Comparison of ENCODE assay signal across 20 cellular contexts in genomic region chr16:88719267-88719932, GRCh38. TPM values are rescaled to one million over a fixed set of nuclear protein-coding genes. Genes with fewer than 3 reads are reported as not detected.
DNase-seq lines count a peak whose midpoint lies in the region; ATAC-seq, FAIRE-seq and TF ChIP-seq lines count a peak whose summit lies in the region.
"Had no signal": no experiment of that assay in that cellular context is flagged by ENCODE, and none has a peak within 500 bp of the region (broad histone marks: within the 10 kb centered on the region; RNA-seq: fewer than 3 reads in every experiment).

No MANE protein-coding gene starts in this region.

- H3K79me2 ChIP-seq in K562 (ENCODE audit: control insufficient read depth, insufficient read depth, low read length) (no peaks in the 10 kb centered on the region; the same call in 2 of the 3 replicates), hepatocyte (no peaks in the 10 kb centered on the region)
- H3K79me2 ChIP-seq: parathyroid adenoma had no signal

- TF ChIP-seq POLR2A in K562 (conservative IDR thresholded peaks at IDR 0.05), result 0 out of 2 replicates have a peak, but pooled peaks have one; percentile 33

- peaks cover 100% of the 10 kb centered on the region for H3K36me3 ChIP-seq in K562 (ENCODE audit: control insufficient read depth, insufficient read depth, low read length)
- H3K36me3 ChIP-seq in rectal smooth muscle tissue (ENCODE audit: control insufficient read depth, insufficient read depth, low read length), result peaks cover 69% of the 10 kb centered on the region
- H3K36me3 ChIP-seq in hepatocyte (replicated peaks; ENCODE audit: insufficient read depth, low read depth), result no peaks in the 10 kb centered on the region

- H3K4me2 ChIP-seq in K562 (ENCODE audit: insufficient read depth, low read length), result no peak overlapping the region
- no peak overlapping the region for H3K4me2 ChIP-seq in hepatocyte
- H3K4me2 ChIP-seq: GM23338 had no signal

- CTCF ChIA-PET in K562 (lab: Yijun Ruan, JAX; ENCODE audit: low intra/inter-chr PET ratio), result no interaction called here

- TF ChIP-seq CTCF in K562 (IDR thresholded peaks at IDR 0.05 in 2 of 3, conservative IDR thresholded peaks at IDR 0.05 in 1 of 3; ENCODE audit: insufficient read depth in 2 of 3, low read depth in 1 of 3, low read length in 3 of 3), result no peak
- no peak for TF ChIP-seq CTCF in hepatocyte (IDR thresholded peaks at IDR 0.05; ENCODE audit: poor library complexity)

- no peak overlapping the region for H3K4me3 ChIP-seq in K562
- no peak overlapping the region for H3K4me3 ChIP-seq in right cardiac atrium (ENCODE audit: low read length)
- H3K4me3 ChIP-seq in rectal smooth muscle tissue (ENCODE audit: low read length), result no peak overlapping the region
- no peak overlapping the region for H3K4me3 ChIP-seq in hepatocyte
- H3K4me3 ChIP-seq: ascending aorta, GM23338, mucosa of descending colon had no signal

- H3K27ac ChIP-seq in K562 (ENCODE audit: extremely low read depth, low read depth, low read length) (no peak overlapping the region), right cardiac atrium (ENCODE audit: low read length) (no peak overlapping the region), rectal smooth muscle tissue (ENCODE audit: low read depth, low read length) (peak overlapping the region; percentile 71), hepatocyte (no peak overlapping the region)
- H3K27ac ChIP-seq: ascending aorta, parathyroid adenoma had no signal

- intact Hi-C loops in K562 (cut with micrococcal nuclease), result no loop called here
- intact Hi-C loops in right cardiac atrium (cut with DNase I), result no loop called here

- no peaks in the 10 kb centered on the region for H3K9me2 ChIP-seq in hepatocyte (replicated peaks; ENCODE audit: insufficient read depth)

- no peak for ATAC-seq in K562
- ATAC-seq in right cardiac atrium, result peak; percentile 22 to 48
- ATAC-seq: GM23338, mucosa of descending colon, T-cell had no signal

- H3K9ac ChIP-seq in K562 (ENCODE audit: insufficient read depth in 1 of 2, low read depth in 2 of 2, low read length in 2 of 2), result peak overlapping the region in 1 of 2 experiments; percentile 50; a peak in 1 of 4 replicates
- no peak overlapping the region for H3K9ac ChIP-seq in rectal smooth muscle tissue (ENCODE audit: low read length)
- H3K9ac ChIP-seq: parathyroid adenoma had no signal

- whole genome bisulfite sequencing in K562 (ENCODE audit: insufficient coverage, low coverage, missing lambda C conversion rate), result 96% methylated on average over 29 of the region's 29 CpGs
- WGBS in right cardiac atrium, result 83% methylated on average over 29 of the region's 29 CpGs
- 94% methylated on average over 22 of the region's 29 CpGs for WGBS in hepatocyte (ENCODE audit: low lambda C conversion rate, missing lambda C conversion rate)

- H3K4me1 ChIP-seq in K562 (replicated peaks in 1 of 2; ENCODE audit: control insufficient read depth in 2 of 2, insufficient read depth in 2 of 2, low read length in 2 of 2) (peaks cover 0 to 49% of the 10 kb centered on the region in 2 experiments; a peak in 1 of 5 replicates), right cardiac atrium (ENCODE audit: control insufficient read depth, insufficient read depth, low read length) (no peaks in the 10 kb centered on the region), rectal smooth muscle tissue (ENCODE audit: control insufficient read depth, insufficient read depth, low read length) (peaks cover 6% of the 10 kb centered on the region), hepatocyte (ENCODE audit: insufficient read depth) (no peaks in the 10 kb centered on the region)
- H3K4me1 ChIP-seq: ascending aorta, parathyroid adenoma had no signal

- no peak for FAIRE-seq in K562 (lab: Jason Lieb, UNC)

- H3K9me1 ChIP-seq in K562 (ENCODE audit: control insufficient read depth, insufficient read depth, low read length), result peaks cover 3% of the 10 kb centered on the region

- H4K20me1 ChIP-seq in K562 (replicated peaks; ENCODE audit: control insufficient read depth, insufficient read depth, low read length) (no peaks in the 10 kb centered on the region), hepatocyte (ENCODE audit: insufficient read depth, poor library complexity, severe bottlenecking) (no peaks in the 10 kb centered on the region)

- DNase-seq in G401 (ENCODE audit: low spot score) (peak; percentile 27), K562 (ENCODE audit: extremely low read depth in 1 of 4, low spot score in 3 of 4) (no peak), right cardiac atrium (peak in 2 of 3 donors; percentile 79 to 82), hepatocyte (ENCODE audit: low spot score) (no peak), dermis blood vessel endothelial cell (no peak), NK-92 (lab: John Stamatoyannopoulos, UW; ENCODE audit: unreplicated experiment) (no peak), ACHN (no peak)
- DNase-seq: activated gamma-delta T cell; COR-L47; cortex of kidney; mucosa of descending colon; NCI-H1105 treated with DMSO at 0.1 percent for 48 hours; RPMI8226; stimulated activated CD4-positive, alpha-beta T cell treated with anti-CD3 and anti-CD28 coated beads, Interleukin-12 subunit alpha, Interleukin-12 subunit beta, amount 100 ng/mL, for 4 hours; stimulated activated naive CD4-positive, alpha-beta T cell treated with Interleukin-2 at 50 U/mL for 16 hours; T-cell had no signal

- H3K9me3 ChIP-seq in K562 (replicated peaks; ENCODE audit: control insufficient read depth, insufficient read depth, low read depth, low read length), result 0 out of 2 replicates have a peak, but pooled peaks cover 2% of the 10 kb centered on the region
- no peaks in the 10 kb centered on the region for H3K9me3 ChIP-seq in right cardiac atrium (ENCODE audit: control insufficient read depth, low read length)
- no peaks in the 10 kb centered on the region for H3K9me3 ChIP-seq in hepatocyte (ENCODE audit: low read depth)
- H3K9me3 ChIP-seq: ascending aorta, mucosa of descending colon had no signal

- H2AFZ ChIP-seq in K562 (ENCODE audit: low read depth, low read length) (no peak overlapping the region), hepatocyte (no peak overlapping the region)
- H2AFZ ChIP-seq: GM23338, parathyroid adenoma had no signal

- POLR2A ChIA-PET in K562 (lab: Yijun Ruan, JAX), result interaction anchor here (1.3 kb wide), 1 partner anchor 18 kb away, joined by 3 read pairs; no protein-coding TSS in a partner anchor

- TF ChIP-seq EP300 in K562 (IDR thresholded peaks at IDR 0.05; ENCODE audit: low read length), result no peak

- H3K27me3 ChIP-seq in K562 (ENCODE audit: control insufficient read depth in 2 of 2, insufficient read depth in 2 of 2, low read length in 2 of 2), result no peaks in the 10 kb centered on the region; a peak in 1 of 5 replicates
- no peaks in the 10 kb centered on the region for H3K27me3 ChIP-seq in right cardiac atrium (ENCODE audit: control insufficient read depth, insufficient read depth)
- H3K27me3 ChIP-seq in rectal smooth muscle tissue (ENCODE audit: control insufficient read depth, insufficient read depth, low read length), result no peaks in the 10 kb centered on the region
- H3K27me3 ChIP-seq in hepatocyte, result no peaks in the 10 kb centered on the region
- H3K27me3 ChIP-seq: ascending aorta had no signal

- no peak for TF ChIP-seq RAD21 in K562 (CRISPR knock-in tag; conservative IDR thresholded peaks at IDR 0.05 in 1 of 2, IDR thresholded peaks at IDR 0.05 in 1 of 2)

- no TSS peak for BruUV-seq in K562 (replicated peaks; lab: Mats Ljungman, UMichigan)

- in situ Hi-C loops in G401 (cut with HindIII; ENCODE audit: low sequenced_read_pairs), result no loop called here
- in situ Hi-C loops in K562 (cut with MboI), result no loop called here
- in situ Hi-C loops in ACHN (cut with HindIII; ENCODE audit: low pct_ligation_motif_present, low pct_unique_long_range_greater_than_20kb, low sequenced_read_pairs), result no loop called here

RNA-seq across cellular contexts. Expression of gene CTU2, which starts 13.1 kb away (rescaled TPM):
- 14.7 and 21.8 TPM in 2 replicates for total RNA-seq in G401 (2014; rRNA removed; shearing (Covaris generic))
- 45.3 and 159 TPM in 2 replicates for total RNA-seq in K562 (2011; cell fraction: chromatin; rRNA removed; ENCODE audit: low replicate concordance)
- 114 and 148 TPM in 2 replicates for total RNA-seq in K562 (2011; cell fraction: nucleolus; rRNA removed)
- 48.7 and 66.7 TPM in 2 replicates for total RNA-seq in K562 (2011; cell fraction: nucleoplasm; rRNA removed)
- total RNA-seq in K562 (2014; rRNA removed) (55.4 and 68.9 TPM in 2 replicates), K562 (2014; rRNA removed; fragmentation: Illumina TruSeq; extraction: Trizol) (7.2 and 11.9 TPM in 2 replicates), K562 (2015; rRNA removed; fragmentation: Illumina TruSeq; extraction: Trizol) (41.1 and 49.2 TPM in 2 replicates), K562 (2021) (105 and 106 TPM in 2 replicates), right cardiac atrium (10 to 100 TPM; 11.1 to 16.3 (median 12.4) TPM), hepatocyte (5.9 and 8.9 TPM in 2 replicates), dermis blood vessel endothelial cell (11.6 and 17.6 TPM in 2 replicates)
- polyA plus RNA-seq in K562 (2011; rRNA removed) (23.2 and 30.1 TPM in 2 replicates), K562 (2014; fragmentation: Illumina TruSeq; extraction: Trizol) (17.7 and 46.9 TPM in 2 replicates), K562 (2014; fragmentation: Nextera tagmentation; extraction: Ambion mirVana) (1 to 10 TPM; 1.3 to 3.0 TPM), K562 (2014; rRNA removed) (63.4 and 76.6 TPM in 2 replicates), right cardiac atrium (11.4 TPM), hepatocyte (19.5 and 21.2 TPM in 2 replicates)
- polyA plus RNA-seq in K562 (2011; cell fraction: cytosol; rRNA removed), result 40.2 and 96.8 TPM in 2 replicates
- 102 and 136 TPM in 2 replicates for polyA plus RNA-seq in K562 (2011; cell fraction: nucleus; rRNA removed)
- polyA plus RNA-seq in K562 (2012), result 34.1 and 51.7 TPM in 2 replicates
- 9.4 and 14.4 TPM in 2 replicates for polyA minus RNA-seq in K562 (2011; rRNA and poly(A)+ RNA removed)
- polyA minus RNA-seq in K562 (2011; cell fraction: cytosol; rRNA and poly(A)+ RNA removed), result 48.0 and 51.1 TPM in 2 replicates
- polyA minus RNA-seq in K562 (2011; cell fraction: nucleus; rRNA and poly(A)+ RNA removed), result 40.7 and 44.1 TPM in 2 replicates

RNA-seq across cellular contexts. Expression of gene RNF166, which starts 13.2 kb away (rescaled TPM):
- total RNA-seq in G401 (2014; rRNA removed; shearing (Covaris generic)), result 22.3 and 31.3 TPM in 2 replicates
- total RNA-seq in K562 (2011; cell fraction: chromatin; rRNA removed; ENCODE audit: low replicate concordance), result 58.8 and 182 TPM in 2 replicates
- total RNA-seq in K562 (2011; cell fraction: nucleolus; rRNA removed), result 89.5 and 92.7 TPM in 2 replicates
- total RNA-seq in K562 (2011; cell fraction: nucleoplasm; rRNA removed), result 60.1 and 64.4 TPM in 2 replicates
- 46.9 and 61.6 TPM in 2 replicates for total RNA-seq in K562 (2014; rRNA removed)
- total RNA-seq in K562 (2014; rRNA removed; fragmentation: Illumina TruSeq; extraction: Trizol), result 6.1 and 7.3 TPM in 2 replicates
- 19.5 and 22.3 TPM in 2 replicates for total RNA-seq in K562 (2015; rRNA removed; fragmentation: Illumina TruSeq; extraction: Trizol)
- 60.3 and 61.2 TPM in 2 replicates for total RNA-seq in K562 (2021)
- 26.5 and 37.4 TPM in 2 replicates for polyA plus RNA-seq in K562 (2011; rRNA removed)
- 37.8 and 90.9 TPM in 2 replicates for polyA plus RNA-seq in K562 (2011; cell fraction: cytosol; rRNA removed)
- polyA plus RNA-seq in K562 (2011; cell fraction: nucleus; rRNA removed), result 118 and 185 TPM in 2 replicates
- polyA plus RNA-seq in K562 (2012), result 23.8 and 39.8 TPM in 2 replicates
- polyA plus RNA-seq in K562 (2014; fragmentation: Illumina TruSeq; extraction: Trizol), result 12.7 and 27.9 TPM in 2 replicates
- polyA plus RNA-seq in K562 (2014; fragmentation: Nextera tagmentation; extraction: Ambion mirVana), result under 1 TPM; 0.56 to 0.96 TPM
- polyA plus RNA-seq in K562 (2014; rRNA removed), result 59.4 and 65.6 TPM in 2 replicates
- 7.0 and 12.0 TPM in 2 replicates for polyA minus RNA-seq in K562 (2011; rRNA and poly(A)+ RNA removed)
- 41.2 and 44.5 TPM in 2 replicates for polyA minus RNA-seq in K562 (2011; cell fraction: cytosol; rRNA and poly(A)+ RNA removed)
- polyA minus RNA-seq in K562 (2011; cell fraction: nucleus; rRNA and poly(A)+ RNA removed), result 33.4 and 39.2 TPM in 2 replicates
- total RNA-seq in right cardiac atrium, result 10 to 100 TPM; 15.0 to 23.8 (median 19.2) TPM
- polyA plus RNA-seq in right cardiac atrium, result 18.4 TPM
- total RNA-seq in hepatocyte, result 10.1 and 14.0 TPM in 2 replicates
- 14.3 and 16.8 TPM in 2 replicates for polyA plus RNA-seq in hepatocyte
- total RNA-seq in dermis blood vessel endothelial cell, result 11.6 and 15.1 TPM in 2 replicates

RNA-seq across cellular contexts. Expression of gene SNAI3, which starts 33.1 kb away (rescaled TPM):
- 0.18 and 0.88 TPM in 2 replicates for total RNA-seq in G401 (2014; rRNA removed; shearing (Covaris generic))
- 0.79 and 2.9 TPM in 2 replicates for total RNA-seq in K562 (2011; cell fraction: chromatin; rRNA removed; ENCODE audit: low replicate concordance)
- 3.2 and 3.7 TPM in 2 replicates for total RNA-seq in K562 (2011; cell fraction: nucleolus; rRNA removed)
- total RNA-seq in K562 (2011; cell fraction: nucleoplasm; rRNA removed), result 0.95 and 1.1 TPM in 2 replicates
- total RNA-seq in K562 (2014; rRNA removed) (2.7 and 4.1 TPM in 2 replicates), K562 (2014; rRNA removed; fragmentation: Illumina TruSeq; extraction: Trizol) (0.15 and 0.19 TPM in 2 replicates), K562 (2015; rRNA removed; fragmentation: Illumina TruSeq; extraction: Trizol) (0.72 and 0.87 TPM in 2 replicates), K562 (2021) (2.5 and 3.1 TPM in 2 replicates), right cardiac atrium (1 to 10 TPM in 3 of 4 donors, under 1 TPM in 1; 0.39 to 2.8 (median 1.6) TPM), hepatocyte (1.7 and 2.5 TPM in 2 replicates), dermis blood vessel endothelial cell (0.09 TPM in 1 of 2 replicates, not detected in the other)
- polyA plus RNA-seq in K562 (2011; rRNA removed) (0.88 and 3.0 TPM in 2 replicates), K562 (2014; fragmentation: Illumina TruSeq; extraction: Trizol) (0.70 and 1.9 TPM in 2 replicates), K562 (2014; fragmentation: Nextera tagmentation; extraction: Ambion mirVana) (under 1 TPM in 1 of 2 experiments, not detected in 1; 0.04 TPM), K562 (2014; rRNA removed) (1.5 and 2.1 TPM in 2 replicates), right cardiac atrium (2.7 TPM), hepatocyte (4.1 and 5.0 TPM in 2 replicates)
- 3.2 and 5.5 TPM in 2 replicates for polyA plus RNA-seq in K562 (2011; cell fraction: cytosol; rRNA removed)
- 2.9 and 3.8 TPM in 2 replicates for polyA plus RNA-seq in K562 (2011; cell fraction: nucleus; rRNA removed)
- 0.95 and 1.2 TPM in 2 replicates for polyA plus RNA-seq in K562 (2012)
- 0.42 and 0.87 TPM in 2 replicates for polyA minus RNA-seq in K562 (2011; rRNA and poly(A)+ RNA removed)
- polyA minus RNA-seq in K562 (2011; cell fraction: cytosol; rRNA and poly(A)+ RNA removed), result 1.9 and 3.5 TPM in 2 replicates
- polyA minus RNA-seq in K562 (2011; cell fraction: nucleus; rRNA and poly(A)+ RNA removed), result 1.5 and 2.3 TPM in 2 replicates
- total RNA-seq: ascending aorta had no signal

RNA-seq across cellular contexts. Expression of gene MVD, which starts 56.5 kb away (rescaled TPM):
- 48.9 and 63.5 TPM in 2 replicates for total RNA-seq in G401 (2014; rRNA removed; shearing (Covaris generic))
- 321 and 787 TPM in 2 replicates for total RNA-seq in K562 (2011; cell fraction: chromatin; rRNA removed; ENCODE audit: low replicate concordance)
- total RNA-seq in K562 (2011; cell fraction: nucleolus; rRNA removed), result 569 and 688 TPM in 2 replicates
- 436 and 479 TPM in 2 replicates for total RNA-seq in K562 (2011; cell fraction: nucleoplasm; rRNA removed)
- total RNA-seq in K562 (2014; rRNA removed) (89.2 and 121 TPM in 2 replicates), K562 (2014; rRNA removed; fragmentation: Illumina TruSeq; extraction: Trizol) (17.6 and 26.6 TPM in 2 replicates), K562 (2015; rRNA removed; fragmentation: Illumina TruSeq; extraction: Trizol) (45.3 and 45.5 TPM in 2 replicates), K562 (2021) (126 and 141 TPM in 2 replicates), right cardiac atrium (10 to 100 TPM; 29.8 to 32.0 (median 31.2) TPM), hepatocyte (71.9 and 78.6 TPM in 2 replicates), dermis blood vessel endothelial cell (63.3 and 119 TPM in 2 replicates)
- polyA plus RNA-seq in K562 (2011; rRNA removed) (53.9 and 168 TPM in 2 replicates), K562 (2014; fragmentation: Illumina TruSeq; extraction: Trizol) (32.9 and 65.4 TPM in 2 replicates), K562 (2014; fragmentation: Nextera tagmentation; extraction: Ambion mirVana) (10 to 100 TPM; 12.2 to 15.4 TPM), K562 (2014; rRNA removed) (65.6 and 82.5 TPM in 2 replicates), right cardiac atrium (35.9 TPM), hepatocyte (142 and 152 TPM in 2 replicates)
- polyA plus RNA-seq in K562 (2011; cell fraction: cytosol; rRNA removed), result 114 and 126 TPM in 2 replicates
- polyA plus RNA-seq in K562 (2011; cell fraction: nucleus; rRNA removed), result 587 and 718 TPM in 2 replicates
- 111 and 112 TPM in 2 replicates for polyA plus RNA-seq in K562 (2012)
- 19.0 and 22.9 TPM in 2 replicates for polyA minus RNA-seq in K562 (2011; rRNA and poly(A)+ RNA removed)
- 57.7 and 136 TPM in 2 replicates for polyA minus RNA-seq in K562 (2011; cell fraction: cytosol; rRNA and poly(A)+ RNA removed)
- 78.2 and 151 TPM in 2 replicates for polyA minus RNA-seq in K562 (2011; cell fraction: nucleus; rRNA and poly(A)+ RNA removed)

Comparison
In these comparisons a context has a peak if more than half of its experiments do, and no peak if none do; other contexts are left out.
1. DNase-seq: peak in G401 (single experiment) and right cardiac atrium (2 of 3); none in K562 (0 of 4), hepatocyte (single experiment), dermis blood vessel endothelial cell (single experiment), NK-92 (single experiment) and ACHN (single experiment).